In the genomic region with DNA sequence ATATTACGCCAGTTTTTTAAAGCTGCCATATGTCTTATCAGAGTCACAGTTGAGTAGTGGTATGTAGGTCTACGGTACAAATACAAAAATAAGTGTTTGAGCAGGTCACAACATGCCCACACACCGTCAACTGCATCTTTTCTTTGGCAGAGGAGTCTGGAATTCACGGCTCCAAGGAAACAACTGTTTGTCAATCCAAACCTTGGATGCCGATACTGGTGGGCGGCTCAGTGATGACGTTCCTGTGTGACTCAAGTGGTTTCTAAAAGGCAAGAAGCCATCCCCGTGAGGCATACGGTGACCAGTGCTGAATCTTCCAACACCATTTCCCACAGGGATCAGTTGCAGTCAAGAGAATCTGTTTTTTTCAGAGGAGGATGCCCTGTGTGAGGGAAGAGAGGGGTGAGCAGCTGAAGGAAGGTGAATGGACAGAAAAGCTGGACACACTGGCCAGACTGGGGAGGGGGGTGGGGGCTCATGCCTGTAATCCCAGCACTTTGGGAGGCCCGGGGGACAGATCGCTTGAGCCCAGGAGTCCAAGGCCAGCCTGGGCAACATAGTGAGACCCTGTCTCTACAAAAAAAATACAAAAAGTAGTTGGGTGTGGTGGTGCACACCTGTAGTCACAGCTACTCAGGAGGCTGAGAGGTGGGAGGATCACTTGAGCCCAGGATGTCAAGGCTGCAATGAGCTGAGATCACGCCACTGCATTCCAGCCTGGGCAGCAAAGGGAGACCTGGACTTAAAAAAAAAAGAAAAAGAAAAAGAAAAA, we compare ENCODE assay signal across 12 cellular contexts. TPM values are rescaled to one million over a fixed set of nuclear protein-coding genes. Genes with fewer than 3 reads are reported as not detected.
DNase-seq lines count a peak whose midpoint lies in the region; ATAC-seq and TF ChIP-seq lines count a peak whose summit lies in the region.
"Had no signal": no experiment of that assay in that cellular context is flagged by ENCODE, and none has a peak within 500 bp of the region (broad histone marks: within the 10 kb centered on the region; RNA-seq: fewer than 3 reads in every experiment).

No MANE protein-coding gene starts in this region.

- no peaks in the 10 kb centered on the region for H3K36me3 ChIP-seq in sigmoid colon
- H3K36me3 ChIP-seq in SK-N-SH (replicated peaks in 1 of 2; ENCODE audit: control insufficient read depth in 1 of 2, insufficient read depth in 2 of 2, low read length in 1 of 2): no peaks in the 10 kb centered on the region

- H3K36me3 Mint-ChIP-seq in immature natural killer cell (no peaks in the 10 kb centered on the region), H9 (ENCODE audit: insufficient read depth in 1 of 3, low read depth in 3 of 3) (no peaks in the 10 kb centered on the region)
- H3K36me3 Mint-ChIP-seq in activated naive CD4-positive, alpha-beta T cell treated with anti-CD3 and anti-CD28 coated beads, Interleukin-2, amount 50 U/mL, for 72 hours: no peaks in the 10 kb centered on the region
- H3K36me3 Mint-ChIP-seq: CD8-positive, alpha-beta T cell had no signal

- H3K27ac Mint-ChIP-seq in immature natural killer cell (no peak overlapping the region), H9 (0 out of 7 replicates have a peak overlapping the region, but pooled peaks of 1 of the 3 experiments have one; percentile 16)
- H3K27ac Mint-ChIP-seq in activated naive CD4-positive, alpha-beta T cell treated with anti-CD3 and anti-CD28 coated beads, Interleukin-2, amount 50 U/mL, for 72 hours: no peak overlapping the region
- H3K27ac Mint-ChIP-seq: activated CD4-positive, alpha-beta T cell treated with anti-CD3 and anti-CD28 coated beads for 36 hours; CD8-positive, alpha-beta T cell had no signal

- H3K23ac ChIP-seq in H9 (ENCODE audit: insufficient read length, low read depth, low read length): no peak overlapping the region

- WGBS in sigmoid colon, 2 donors: 89% methylated on average over 12 of the region's 12 CpGs
- WGBS in SK-N-SH (ENCODE audit: low lambda C conversion rate): 58% methylated on average over 12 of the region's 12 CpGs
- no CpG with 5 or more reads among the region's 12 CpGs for WGBS in H9 (ENCODE audit: extremely low coverage, insufficient read length, low lambda C conversion rate)

- H2BK15ac ChIP-seq in H9 (ENCODE audit: low read depth, low read length): no peak overlapping the region

- TF ChIP-seq CTCF in sigmoid colon (IDR thresholded peaks at IDR 0.05) (no peak), SK-N-SH (IDR thresholded peaks at IDR 0.05) (no peak), H9 (conservative IDR thresholded peaks at IDR 0.05) (no peak)

- TF ChIP-seq EP300 in sigmoid colon (IDR thresholded peaks at IDR 0.05) (no peak), SK-N-SH (IDR thresholded peaks at IDR 0.05; ENCODE audit: borderline replicate concordance in 1 of 2, low read depth in 1 of 2, low read length in 1 of 2) (no peak)

- no peak overlapping the region for H2BK5ac ChIP-seq in H9 (ENCODE audit: insufficient read length, low read length)

- no peaks in the 10 kb centered on the region for H3F3A ChIP-seq in SK-N-SH (replicated peaks; ENCODE audit: insufficient read depth)

- no peak overlapping the region for H3T11ph ChIP-seq in H9 (ENCODE audit: low read length)

- H3K27me3 ChIP-seq in sigmoid colon: peaks cover 0 to 12% (median 0%) of the 10 kb centered on the region in 3 donors
- H3K27me3 ChIP-seq in SK-N-SH (ENCODE audit: insufficient read depth): 0 out of 2 replicates have a peak, but pooled peaks cover 3% of the 10 kb centered on the region
- no peaks in the 10 kb centered on the region for H3K27me3 ChIP-seq in H9 (ENCODE audit: insufficient read depth, low read length)

- peak; percentile 76 for ATAC-seq in esophagus mucosa
- no peak for ATAC-seq in activated naive CD4-positive, alpha-beta T cell treated with anti-CD3 and anti-CD28 coated beads, Interleukin-2, amount 50 U/mL, for 72 hours
- ATAC-seq: activated CD4-positive, alpha-beta T cell treated with anti-CD3 and anti-CD28 coated beads for 36 hours; CD8-positive, alpha-beta T cell had no signal

- H3K9me2 ChIP-seq in SK-N-SH: no peaks in the 10 kb centered on the region

- no peak for TF ChIP-seq POLR2A in sigmoid colon (IDR thresholded peaks at IDR 0.05)

- TF ChIP-seq RAD21 in SK-N-SH (IDR thresholded peaks at IDR 0.05; ENCODE audit: low read length): no peak

- no peak overlapping the region for H3K4me2 ChIP-seq in SK-N-SH
- no peak overlapping the region for H3K4me2 ChIP-seq in H9 (ENCODE audit: insufficient read depth, insufficient read length, low read length)
- H3K4me2 ChIP-seq: PC-9 had no signal

- no peak overlapping the region for H2BK20ac ChIP-seq in H9 (ENCODE audit: low read depth, low read length, poor library complexity, severe bottlenecking)

- H4K8ac ChIP-seq in H9 (replicated peaks; ENCODE audit: insufficient read length, low read depth, low read length): no peak overlapping the region

- H4K5ac ChIP-seq in H9 (ENCODE audit: insufficient read length, low read depth, low read length): no peak overlapping the region

- H3K27me3 Mint-ChIP-seq in immature natural killer cell (ENCODE audit: low read depth in 3 of 3) (peaks cover 0 to 6% (median 2%) of the 10 kb centered on the region in 3 donors), H9 (ENCODE audit: low read depth) (peaks cover 7% of the 10 kb centered on the region)

- H3K4me1 Mint-ChIP-seq in immature natural killer cell: no peaks in the 10 kb centered on the region
- no peaks in the 10 kb centered on the region for H3K4me1 Mint-ChIP-seq in H9
- H3K4me1 Mint-ChIP-seq: activated CD4-positive, alpha-beta T cell treated with anti-CD3 and anti-CD28 coated beads for 36 hours had no signal

- POLR2A ChIA-PET in SK-N-SH (lab: Yijun Ruan, JAX): no interaction called here

- H3K9ac ChIP-seq in SK-N-SH (no peak overlapping the region), H9 (ENCODE audit: extremely low read depth, insufficient read length, low read length) (no peak overlapping the region)

- H3K23me2 ChIP-seq in H9 (ENCODE audit: insufficient read length, low read depth, low read length, poor library complexity, severe bottlenecking): no peaks in the 10 kb centered on the region

- H3K79me2 ChIP-seq in SK-N-SH (ENCODE audit: insufficient read depth): no peaks in the 10 kb centered on the region
- no peaks in the 10 kb centered on the region for H3K79me2 ChIP-seq in H9 (ENCODE audit: insufficient read depth, low read length)

- no peaks in the 10 kb centered on the region for H4K20me1 ChIP-seq in SK-N-SH (ENCODE audit: insufficient read depth)
- no peaks in the 10 kb centered on the region for H4K20me1 ChIP-seq in H9 (ENCODE audit: control insufficient read depth, insufficient read depth, insufficient read length)

- no peak overlapping the region for H2AK5ac ChIP-seq in H9 (ENCODE audit: insufficient read length, low read length)

- no peak overlapping the region for H2BK12ac ChIP-seq in H9 (ENCODE audit: insufficient read length, low read depth, low read length)

- DNase-seq in GM03348 (ENCODE audit: low spot score) (peak; percentile 66), NCI-H446 treated with DMSO at 0.1 percent for 48 hours (lab: John Stamatoyannopoulos, UW) (peak; percentile 21), sigmoid colon (peak; percentile 78), immature natural killer cell (no peak), SK-N-SH (no peak), H9 (no peak)
- no peak for DNase-seq in activated naive CD4-positive, alpha-beta T cell treated with anti-CD3 and anti-CD28 coated beads, Interleukin-2, amount 50 U/mL, for 72 hours (ENCODE audit: low spot score in 2 of 2)
- DNase-seq: activated CD4-positive, alpha-beta T cell treated with anti-CD3 and anti-CD28 coated beads for 36 hours; CD8-positive, alpha-beta T cell; NCI-H1048 had no signal

- no peak overlapping the region for H4K91ac ChIP-seq in H9 (ENCODE audit: insufficient read length, low read depth, low read length)

- H3K9me3 ChIP-seq in sigmoid colon (peaks cover 0 to 5% (median 0%) of the 10 kb centered on the region in 4 donors), SK-N-SH (no peaks in the 10 kb centered on the region), H9 (ENCODE audit: control insufficient read depth, low read depth, low read length) (no peaks in the 10 kb centered on the region)

- H3K4me3 Mint-ChIP-seq in immature natural killer cell (no peak overlapping the region), H9 (no peak overlapping the region)
- H3K4me3 Mint-ChIP-seq: activated CD4-positive, alpha-beta T cell treated with anti-CD3 and anti-CD28 coated beads for 36 hours; CD8-positive, alpha-beta T cell had no signal

- H3K14ac ChIP-seq in H9 (ENCODE audit: insufficient read depth, low read length): no peak overlapping the region

- no peak overlapping the region for H3K4ac ChIP-seq in H9 (ENCODE audit: low read depth, low read length)

- H3K4me1 ChIP-seq in sigmoid colon: no peaks in the 10 kb centered on the region
- peaks cover 0 to 4% of the 10 kb centered on the region in 2 experiments; a peak in 1 of 4 replicates for H3K4me1 ChIP-seq in SK-N-SH (ENCODE audit: control insufficient read depth in 1 of 2, insufficient read depth in 2 of 2, low read depth in 1 of 2, low read length in 1 of 2)
- no peaks in the 10 kb centered on the region for H3K4me1 ChIP-seq in H9 (ENCODE audit: insufficient read depth, low read length)

- no peak overlapping the region for H3K18ac ChIP-seq in H9 (ENCODE audit: insufficient read length, low read depth, low read length)

- H3K27ac ChIP-seq in sigmoid colon (no peak overlapping the region), SK-N-SH (ENCODE audit: low read depth in 2 of 2, low read length in 1 of 2) (no peak overlapping the region), H9 (ENCODE audit: insufficient read length, low read depth, low read length) (no peak overlapping the region)
- H3K27ac ChIP-seq: PC-9 had no signal

- H3K56ac ChIP-seq in H9 (ENCODE audit: insufficient read length, low read depth, low read length): no peak overlapping the region

- H3K4me3 ChIP-seq in sigmoid colon: no peak overlapping the region
- H3K4me3 ChIP-seq in SK-N-SH (ENCODE audit: low read depth in 2 of 2, low read length in 1 of 2): no peak overlapping the region
- H3K4me3 ChIP-seq: PC-9 had no signal

- intact Hi-C loops in sigmoid colon (cut with DNase I): no loop called here

- H3K9me3 Mint-ChIP-seq in immature natural killer cell: peaks cover 0 to 4% (median 0%) of the 10 kb centered on the region in 6 donors
- H3K9me3 Mint-ChIP-seq in activated naive CD4-positive, alpha-beta T cell treated with anti-CD3 and anti-CD28 coated beads, Interleukin-2, amount 50 U/mL, for 72 hours: peaks cover under 1 to 1% of the 10 kb centered on the region in 2 donors
- peaks cover 5 to 6% of the 10 kb centered on the region in 2 experiments for H3K9me3 Mint-ChIP-seq in H9

- H2AFZ ChIP-seq in SK-N-SH (ENCODE audit: low read depth): no peak overlapping the region
- no peak overlapping the region for H2AFZ ChIP-seq in H9 (ENCODE audit: low read length)
- H2AFZ ChIP-seq: PC-9 had no signal

- no peaks in the 10 kb centered on the region for H3K79me1 ChIP-seq in H9 (ENCODE audit: insufficient read depth, low read depth, low read length, poor library complexity, severe bottlenecking)

- CTCF ChIA-PET in SK-N-SH (lab: Yijun Ruan, JAX): interaction anchor here (1.8 kb wide), 1 partner anchor 13 kb away, joined by 5 read pairs; no protein-coding TSS in a partner anchor

- H2BK120ac ChIP-seq in H9 (ENCODE audit: low read depth, low read length, poor library complexity, severe bottlenecking): no peak overlapping the region

RNA-seq across cellular contexts. Expression of a gene that starts 22.8 kb away (rescaled TPM):
- 26.5 TPM for total RNA-seq in esophagus mucosa
- total RNA-seq in sigmoid colon: 10 to 100 TPM; 18.6 to 27.8 (median 23.0) TPM
- 10 to 100 TPM; 44.2 to 84.6 (median 64.9) TPM for polyA plus RNA-seq in sigmoid colon
- 10 to 100 TPM in 2 of 3 donors, 1 to 10 TPM in 1; 7.4 to 14.8 (median 12.3) TPM for polyA plus RNA-seq in immature natural killer cell
- polyA plus RNA-seq in SK-N-SH (2012; rRNA removed): 9.1 and 9.5 TPM in 2 replicates
- 10.7 and 12.3 TPM in 2 replicates for polyA plus RNA-seq in SK-N-SH (2012; cell fraction: cytosol; rRNA removed)
- polyA plus RNA-seq in SK-N-SH (2012; cell fraction: nucleus; rRNA removed): 6.8 and 9.6 TPM in 2 replicates
- total RNA-seq in activated naive CD4-positive, alpha-beta T cell treated with anti-CD3 and anti-CD28 coated beads, Interleukin-2, amount 50 U/mL, for 72 hours: 10 to 100 TPM; 20.3 to 28.8 TPM
- 33.7 and 33.9 TPM in 2 replicates for total RNA-seq in H9 (2021)

RNA-seq across cellular contexts. Expression of a gene that starts 48.4 kb away (rescaled TPM):
- total RNA-seq in esophagus mucosa (18.3 TPM), sigmoid colon (10 to 100 TPM in 1 of 4 donors, 1 to 10 TPM in 3; 2.9 to 16.1 (median 6.9) TPM), H9 (2021) (3.2 and 3.7 TPM in 2 replicates)
- polyA plus RNA-seq in sigmoid colon (10 to 100 TPM; 43.5 to 64.3 (median 48.0) TPM), immature natural killer cell (1 to 10 TPM; 2.7 to 5.3 (median 3.9) TPM), SK-N-SH (2012; rRNA removed) (0.06 and 0.15 TPM in 2 replicates)
- polyA plus RNA-seq in SK-N-SH (2012; cell fraction: cytosol; rRNA removed): 0.08 and 0.12 TPM in 2 replicates
- 0.04 and 0.10 TPM in 2 replicates for polyA plus RNA-seq in SK-N-SH (2012; cell fraction: nucleus; rRNA removed)
- under 1 TPM in 1 of 2 donors, not detected in 1; 0.49 TPM for total RNA-seq in activated naive CD4-positive, alpha-beta T cell treated with anti-CD3 and anti-CD28 coated beads, Interleukin-2, amount 50 U/mL, for 72 hours

Comparison
In these comparisons a context has a peak if more than half of its experiments do, and no peak if none do; other contexts are left out.
1. DNase-seq: peak in GM03348 (single experiment), NCI-H446 treated with DMSO at 0.1 percent for 48 hours (single experiment) and sigmoid colon (single experiment); none in immature natural killer cell (0 of 3), SK-N-SH (single experiment), activated naive CD4-positive, alpha-beta T cell treated with anti-CD3 and anti-CD28 coated beads, Interleukin-2, amount 50 U/mL, for 72 hours (0 of 2) and H9 (single experiment).